ENCODE assay signal across 1 cellular context in genomic region chr6:28266962-28267694, GRCh38.
TF ChIP-seq lines count a peak whose summit lies in the region.

TSS of gene ZSCAN26 (plus strand) at chr6:28267143. CDS start at chr6:28271920, 4,777 bp downstream.

TF ChIP-seq in HepG2, 621 proteins besides CTCF, POLR2A, EP300 and RAD21 (continued from another document and continues in another):
- TF ChIP-seq ZNF556 (CRISPR knock-in tag; IDR thresholded peaks at IDR 0.05; ENCODE audit: borderline replicate concordance) (peak; percentile 94; the same call in 1 of the 2 replicates), ZNF512B (CRISPR knock-in tag; IDR thresholded peaks at IDR 0.05; ENCODE audit: borderline replicate concordance) (peak; percentile 92; the same call in 1 of the 2 replicates), SRSF1 (optimal IDR thresholded peaks at IDR 0.05; ENCODE audit: low read depth, low read length) (peak; percentile 85), TBX3 (IDR thresholded peaks at IDR 0.05; ENCODE audit: borderline replicate concordance) (peak; percentile 93), NR1H2 (CRISPR knock-in tag; IDR thresholded peaks at IDR 0.05; ENCODE audit: borderline replicate concordance, low read depth) (peak; percentile 62; the same call in 1 of the 2 replicates), ZNF264 (CRISPR knock-in tag; IDR thresholded peaks at IDR 0.05) (peak; percentile 87; the same call in 1 of the 2 replicates), MTA3 (CRISPR knock-in tag; IDR thresholded peaks at IDR 0.05) (no peak), SMARCE1 (IDR thresholded peaks at IDR 0.05; ENCODE audit: borderline replicate concordance) (no peak), ZNF644 (CRISPR knock-in tag; IDR thresholded peaks at IDR 0.05; ENCODE audit: low read depth) (peak; percentile 55; the same call in 1 of the 2 replicates), GPN1 (CRISPR knock-in tag; IDR thresholded peaks at IDR 0.05; ENCODE audit: borderline replicate concordance) (0 out of 2 replicates have a peak, but pooled peaks have one; percentile 66), THRA (CRISPR knock-in tag; IDR thresholded peaks at IDR 0.05; ENCODE audit: borderline replicate concordance) (peak; percentile 75), ZNF468 (CRISPR knock-in tag; IDR thresholded peaks at IDR 0.05) (no peak), HBP1 (CRISPR knock-in tag; IDR thresholded peaks at IDR 0.05; ENCODE audit: low read depth) (peak; percentile 75), NFE2L2 (IDR thresholded peaks at IDR 0.05; ENCODE audit: low read length) (no peak), ZSCAN29 (CRISPR knock-in tag; conservative IDR thresholded peaks at IDR 0.05) (peak; percentile 88; the same call in 1 of the 2 replicates), MIER3 (CRISPR knock-in tag; IDR thresholded peaks at IDR 0.05; ENCODE audit: borderline replicate concordance) (0 out of 2 replicates have a peak, but pooled peaks have one; percentile 27), NRL (CRISPR knock-in tag; IDR thresholded peaks at IDR 0.05; ENCODE audit: borderline replicate concordance) (peak; percentile 98), ZMAT3 (CRISPR knock-in tag; conservative IDR thresholded peaks at IDR 0.05) (peak; percentile 75; the same call in 1 of the 2 replicates), POLR2G (IDR thresholded peaks at IDR 0.05; ENCODE audit: low read depth, low read length) (peak; percentile 92), TAF15 (IDR thresholded peaks at IDR 0.05; ENCODE audit: low read depth, low read length, poor library complexity, severe bottlenecking) (peak; percentile 82), MAFG (CRISPR knock-in tag; IDR thresholded peaks at IDR 0.05) (no peak), TOE1 (CRISPR knock-in tag; IDR thresholded peaks at IDR 0.05) (peak; percentile 77; the same call in 1 of the 2 replicates), PRDM10 (CRISPR knock-in tag; IDR thresholded peaks at IDR 0.05; ENCODE audit: low read depth) (no peak), ZNF280D (CRISPR knock-in tag; IDR thresholded peaks at IDR 0.05) (peak; percentile 90; the same call in 1 of the 2 replicates), ZNF530 (CRISPR knock-in tag; IDR thresholded peaks at IDR 0.05; ENCODE audit: low read depth) (no peak), JDP2 (CRISPR knock-in tag; IDR thresholded peaks at IDR 0.05; ENCODE audit: borderline replicate concordance) (no peak), ZHX1 (CRISPR knock-in tag; IDR thresholded peaks at IDR 0.05; ENCODE audit: low read depth) (no peak), SP1 (IDR thresholded peaks at IDR 0.05) (no peak), SP1 (CRISPR knock-in tag; IDR thresholded peaks at IDR 0.05) (peak; percentile 59), ZBTB7A (CRISPR knock-in tag; IDR thresholded peaks at IDR 0.05) (0 out of 2 replicates have a peak, but pooled peaks have one; percentile 67), ZNF260 (CRISPR knock-in tag; IDR thresholded peaks at IDR 0.05; ENCODE audit: borderline replicate concordance, low read depth) (no peak), ZNF430 (CRISPR knock-in tag; IDR thresholded peaks at IDR 0.05) (peak; percentile 86; the same call in 1 of the 2 replicates), DNMT3B (CRISPR knock-in tag; conservative IDR thresholded peaks at IDR 0.05) (peak; percentile 38; the same call in 1 of the 2 replicates), GATA4 (IDR thresholded peaks at IDR 0.05; ENCODE audit: borderline replicate concordance, low read depth) (0 out of 2 replicates have a peak, but pooled peaks have one; percentile 68), ZNF567 (CRISPR knock-in tag; IDR thresholded peaks at IDR 0.05; ENCODE audit: borderline replicate concordance) (peak; percentile 92), KAT8 (CRISPR knock-in tag; IDR thresholded peaks at IDR 0.05) (peak; percentile 96), ZNF234 (CRISPR knock-in tag; conservative IDR thresholded peaks at IDR 0.05) (no peak), ZNF558 (CRISPR knock-in tag; IDR thresholded peaks at IDR 0.05; ENCODE audit: borderline replicate concordance) (no peak), ZNF230 (CRISPR knock-in tag; IDR thresholded peaks at IDR 0.05) (peak; percentile 84), ZNF337 (CRISPR knock-in tag; IDR thresholded peaks at IDR 0.05; ENCODE audit: borderline replicate concordance, low read depth) (0 out of 2 replicates have a peak, but pooled peaks have one; percentile 50), ZNF607 (CRISPR knock-in tag; IDR thresholded peaks at IDR 0.05; ENCODE audit: borderline replicate concordance) (peak; percentile 88), ZNF253 (CRISPR knock-in tag; IDR thresholded peaks at IDR 0.05; ENCODE audit: borderline replicate concordance) (no peak), HIVEP1 (CRISPR knock-in tag; IDR thresholded peaks at IDR 0.05) (peak; percentile 73), ASH2L (IDR thresholded peaks at IDR 0.05; ENCODE audit: insufficient read length, low read depth, low read length) (peak; percentile 98), DDIT3 (CRISPR knock-in tag; IDR thresholded peaks at IDR 0.05) (no peak), PBX3 (CRISPR knock-in tag; IDR thresholded peaks at IDR 0.05; ENCODE audit: borderline replicate concordance) (no peak), MTF1 (CRISPR knock-in tag; IDR thresholded peaks at IDR 0.05) (0 out of 2 replicates have a peak, but pooled peaks have one; percentile 34), ZNF564 (CRISPR knock-in tag; IDR thresholded peaks at IDR 0.05) (no peak; the same call in 1 of the 2 replicates)
